In the genomic region with DNA sequence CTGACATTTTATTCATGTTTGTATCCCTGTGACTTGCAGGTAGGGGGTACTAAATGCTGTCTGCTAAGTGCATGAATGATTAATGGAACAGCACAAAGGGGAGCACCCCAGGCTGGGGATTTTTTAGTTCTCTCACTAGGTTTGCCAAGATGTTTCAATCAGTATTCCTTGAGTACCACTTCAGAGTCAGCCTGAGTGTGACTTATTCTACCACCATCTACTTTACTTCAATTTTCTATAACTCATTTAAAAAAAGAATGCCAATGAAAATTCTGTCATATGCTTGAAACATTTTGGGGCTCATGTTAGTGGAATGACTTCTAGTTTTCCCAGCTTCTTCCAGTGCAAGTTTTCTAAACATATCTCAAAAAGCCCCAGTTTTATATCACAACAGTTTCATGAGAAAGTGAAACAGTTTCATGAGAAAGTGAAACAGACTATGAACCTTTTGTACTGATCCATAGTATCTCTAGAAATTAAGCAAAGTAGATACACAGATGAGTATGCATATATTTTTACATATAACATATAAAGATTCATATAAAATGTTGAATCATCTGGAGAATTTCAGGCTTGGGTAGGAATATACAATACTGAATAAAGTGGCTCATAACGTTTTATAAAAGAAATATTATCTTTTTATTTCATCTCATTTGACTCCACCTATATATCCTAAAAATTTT, we compare ENCODE assay signal across 13 cellular contexts.
A peak's percentile ranks its signal among the peaks of the same experiment; 100 is the strongest.
DNase-seq lines count a peak whose midpoint lies in the region; ATAC-seq and TF ChIP-seq lines count a peak whose summit lies in the region.
"Had no signal": no experiment of that assay in that cellular context is flagged by ENCODE, and none has a peak within 500 bp of the region (broad histone marks: within the 10 kb centered on the region; RNA-seq: fewer than 3 reads in every experiment).

No MANE protein-coding gene starts in this region.

- no peaks in the 10 kb centered on the region for H3K36me3 ChIP-seq in H7 (replicated peaks; ENCODE audit: control insufficient read depth, insufficient read depth, low read length)
- H3K36me3 ChIP-seq: heart right ventricle had no signal

- CTCF ChIA-PET in GM10248 (lab: Yijun Ruan, JAX) = no interaction called here

- no peaks in the 10 kb centered on the region for H3K27me3 ChIP-seq in H7 (ENCODE audit: control insufficient read depth, insufficient read depth, low read length)
- H3K27me3 ChIP-seq: heart right ventricle had no signal

- peak; percentile 78 for ATAC-seq in GM19023 (IDR thresholded peaks at IDR 0.05; ENCODE audit: unreplicated experiment)
- peak; percentile 90 for ATAC-seq in HG03342 (IDR thresholded peaks at IDR 0.05; ENCODE audit: unreplicated experiment)
- ATAC-seq: heart right ventricle, Panc1 had no signal

- no peak for TF ChIP-seq CTCF in GM10248 (IDR thresholded peaks at IDR 0.05; ENCODE audit: control extremely low read depth, extremely low read depth, low read depth, missing control alignments)

- peak; percentile 17 for DNase-seq in GM10248 (ENCODE audit: extremely low spot score)
- peak; percentile 32 for DNase-seq in H7
- DNase-seq in NCI-H187 (lab: John Stamatoyannopoulos, UW) = no peak
- no peak for DNase-seq in NCI-H82 treated with DMSO at 0.1 percent for 48 hours (lab: John Stamatoyannopoulos, UW; ENCODE audit: unreplicated experiment)
- DNase-seq in activated gamma-delta T cell (lab: John Stamatoyannopoulos, UW) = no peak
- DNase-seq in NCI-H1694 (lab: John Stamatoyannopoulos, UW) = no peak
- DNase-seq: effector CD8-positive, alpha-beta T cell; GDM1; heart right ventricle; NCI-H1930 had no signal

- no peak overlapping the region for H3K4me3 ChIP-seq in H7 (ENCODE audit: insufficient read depth, low read depth, low read length)
- H3K4me3 ChIP-seq: heart right ventricle had no signal

- POLR2A ChIA-PET in GM10248 (lab: Yijun Ruan, JAX) = no interaction called here

Comparison
In these comparisons a context has a peak if more than half of its experiments do, and no peak if none do; other contexts are left out.
1. DNase-seq: peak in GM10248 (single experiment) and H7 (single experiment); none in NCI-H187 (0 of 2), NCI-H82 treated with DMSO at 0.1 percent for 48 hours (single experiment), activated gamma-delta T cell (single experiment) and NCI-H1694 (single experiment).